In genomic region chr10:98420786-98421185, GRCh38 we compare ENCODE assay signal across 22 cellular contexts.
"Had no signal": no experiment of that assay in that cellular context is flagged by ENCODE, and none has a peak within 500 bp of the region (broad histone marks: within the 10 kb centered on the region; RNA-seq: fewer than 3 reads in every experiment).

No MANE protein-coding gene starts in this region.

- H3K27ac ChIP-seq: breast epithelium, colonic mucosa, esophagus squamous epithelium, gastrocnemius medialis, parathyroid adenoma, upper lobe of left lung had no signal

- H3K4me1 ChIP-seq: colonic mucosa, parathyroid adenoma had no signal

- DNase-seq: activated B cell treated with CpG ODN at 0.5 μM for 24 hours; activated CD4-positive, alpha-beta T cell treated with anti-CD3 and anti-CD28 coated beads for 36 hours; activated CD4-positive, alpha-beta T cell treated with anti-CD3 and anti-CD28 coated beads, Interleukin-2, amount 50 U/mL, for 4 hours; activated CD8-positive, alpha-beta memory T cell treated with anti-CD3 and anti-CD28 coated beads for 24 hours; activated CD8-positive, alpha-beta memory T cell treated with anti-CD3 and anti-CD28 coated beads, Interleukin-2, amount 50 U/mL, for 4 hours; activated naive CD4-positive, alpha-beta T cell treated with Interleukin-2 at 50 U/mL for 16 hours; activated naive CD8-positive, alpha-beta T cell treated with anti-CD3 and anti-CD28 coated beads, Interleukin-2, amount 10 ng/mL, durations not matched to agents 7 days and 5 days; activated T-cell treated with anti-CD3 and anti-CD28 coated beads, Interleukin-2, amount 50 U/mL, for 48 hours; amniotic stem cell; colonic mucosa; esophagus squamous epithelium; gastrocnemius medialis; kidney; stimulated activated CD4-positive, alpha-beta T cell treated with anti-CD3 and anti-CD28 coated beads, Interleukin-2, amount 100 ng/mL, for 48 hours; stimulated activated CD8-positive, alpha-beta memory T cell treated with anti-CD3 and anti-CD28 coated beads, Interleukin-4, amount 100 ng/mL, for 48 hours; stimulated activated naive CD8-positive, alpha-beta T cell treated with anti-CD3 and anti-CD28 coated beads, Interleukin-15, Interleukin-2, amounts not matched to agents 100 U/mL and 50 U/mL, for 24 hours; T-helper 9 cell; upper lobe of left lung had no signal

- H3K4me3 Mint-ChIP-seq: activated B cell treated with CpG ODN at 0.5 μM for 24 hours; activated CD4-positive, alpha-beta T cell treated with anti-CD3 and anti-CD28 coated beads for 36 hours; activated naive CD8-positive, alpha-beta T cell treated with anti-CD3 and anti-CD28 coated beads, Interleukin-2, amount 10 ng/mL, durations not matched to agents 7 days and 5 days; memory B cell; nephron had no signal

- H3K9me3 Mint-ChIP-seq: activated B cell treated with CpG ODN at 0.5 μM for 24 hours; activated naive CD8-positive, alpha-beta T cell treated with anti-CD3 and anti-CD28 coated beads, Interleukin-2, amount 10 ng/mL, durations not matched to agents 7 days and 5 days; memory B cell; nephron had no signal

- H3K4me1 Mint-ChIP-seq: activated CD4-positive, alpha-beta T cell treated with anti-CD3 and anti-CD28 coated beads for 36 hours; activated naive CD8-positive, alpha-beta T cell treated with anti-CD3 and anti-CD28 coated beads, Interleukin-2, amount 10 ng/mL, durations not matched to agents 7 days and 5 days; memory B cell had no signal

- H3K36me3 ChIP-seq: breast epithelium had no signal

- H3K9me3 ChIP-seq: breast epithelium, colonic mucosa, esophagus squamous epithelium, gastrocnemius medialis, upper lobe of left lung had no signal

- H3K27ac Mint-ChIP-seq: activated B cell treated with CpG ODN at 0.5 μM for 24 hours; activated CD4-positive, alpha-beta T cell treated with anti-CD3 and anti-CD28 coated beads for 36 hours; activated naive CD8-positive, alpha-beta T cell treated with anti-CD3 and anti-CD28 coated beads, Interleukin-2, amount 10 ng/mL, durations not matched to agents 7 days and 5 days; nephron had no signal

- H3K27me3 Mint-ChIP-seq: activated B cell treated with CpG ODN at 0.5 μM for 24 hours; activated CD4-positive, alpha-beta T cell treated with anti-CD3 and anti-CD28 coated beads for 36 hours; activated naive CD8-positive, alpha-beta T cell treated with anti-CD3 and anti-CD28 coated beads, Interleukin-2, amount 10 ng/mL, durations not matched to agents 7 days and 5 days; memory B cell had no signal

- H3K27me3 ChIP-seq: breast epithelium, colonic mucosa, esophagus squamous epithelium, gastrocnemius medialis, upper lobe of left lung had no signal

- ATAC-seq: activated CD4-positive, alpha-beta T cell treated with anti-CD3 and anti-CD28 coated beads for 36 hours; gastrocnemius medialis; stimulated activated naive CD8-positive, alpha-beta T cell treated with anti-CD3 and anti-CD28 coated beads, Interleukin-15, Interleukin-2, amounts not matched to agents 100 U/mL and 50 U/mL, for 24 hours had no signal

- H3K4me3 ChIP-seq: breast epithelium, colonic mucosa, esophagus squamous epithelium, gastrocnemius medialis, upper lobe of left lung had no signal
